ENCODE assay signal across 27 cellular contexts in genomic region chr20:22623211-22623610, GRCh38. TPM values are rescaled to one million over a fixed set of nuclear protein-coding genes. Genes with fewer than 3 reads are reported as not detected.
A peak's percentile ranks its signal among the peaks of the same experiment; 100 is the strongest.
DNase-seq lines count a peak whose midpoint lies in the region; ATAC-seq, FAIRE-seq and TF ChIP-seq lines count a peak whose summit lies in the region.
"Had no signal": no experiment of that assay in that cellular context is flagged by ENCODE, and none has a peak within 500 bp of the region (broad histone marks: within the 10 kb centered on the region; RNA-seq: fewer than 3 reads in every experiment).

No MANE protein-coding gene starts in this region.

- H3K36me3 ChIP-seq in H7 (replicated peaks; ENCODE audit: control insufficient read depth, insufficient read depth, low read length) (no peaks in the 10 kb centered on the region), PC-3 (ENCODE audit: low read depth, low read length) (no peaks in the 10 kb centered on the region), esophagus muscularis mucosa (no peaks in the 10 kb centered on the region), lower lobe of right lung (no peaks in the 10 kb centered on the region)
- H3K36me3 ChIP-seq: vagina had no signal

- H3F3A ChIP-seq in PC-3 (ENCODE audit: low read length, unreplicated experiment), result no peaks in the 10 kb centered on the region

- H3K4me2 ChIP-seq in A549, result no peak overlapping the region
- no peak overlapping the region for H3K4me2 ChIP-seq in PC-3 (ENCODE audit: low read length)
- H3K4me2 ChIP-seq: KMS-11 had no signal

- no peak for TF ChIP-seq RAD21 in A549 (conservative IDR thresholded peaks at IDR 0.05 in 1 of 2, IDR thresholded peaks at IDR 0.05 in 1 of 2)

- no peak overlapping the region for H2AFZ ChIP-seq in PC-3 (ENCODE audit: low read length)

- TF ChIP-seq CTCF in A549 (IDR thresholded peaks at IDR 0.05) (no peak), PC-3 (conservative IDR thresholded peaks at IDR 0.05; ENCODE audit: low read depth, low read length) (no peak), esophagus muscularis mucosa (IDR thresholded peaks at IDR 0.05) (no peak), lower lobe of right lung (IDR thresholded peaks at IDR 0.05) (no peak)

- H3K36me3 Mint-ChIP-seq in T-helper 2 cell treated with Interferon-gamma antibody and Interleukin-4, amounts not matched to agents 5 μg/mL and 100 μg/mL, for 36 hours (ENCODE audit: low read depth), result no peaks in the 10 kb centered on the region
- no peaks in the 10 kb centered on the region for H3K36me3 Mint-ChIP-seq in stimulated activated effector memory CD8-positive, alpha-beta T cell treated with anti-CD3 and anti-CD28 coated beads, Interleukin-12 subunit alpha, Interleukin-12 subunit beta, amount 100 ng/mL, for 72 hours
- H3K36me3 Mint-ChIP-seq: activated CD8-positive, alpha-beta memory T cell treated with anti-CD3 and anti-CD28 coated beads, Interleukin-2, amount 10 ng/mL, durations not matched to agents 7 days and 5 days had no signal

- no peak overlapping the region for H3K27ac Mint-ChIP-seq in T-helper 2 cell treated with Interferon-gamma antibody and Interleukin-4, amounts not matched to agents 5 μg/mL and 100 μg/mL, for 36 hours
- H3K27ac Mint-ChIP-seq in stimulated activated effector memory CD8-positive, alpha-beta T cell treated with anti-CD3 and anti-CD28 coated beads, Interleukin-12 subunit alpha, Interleukin-12 subunit beta, amount 100 ng/mL, for 72 hours, result no peak overlapping the region
- H3K27ac Mint-ChIP-seq: activated CD4-positive, alpha-beta T cell treated with anti-CD3 and anti-CD28 coated beads for 36 hours; activated CD8-positive, alpha-beta memory T cell treated with anti-CD3 and anti-CD28 coated beads, Interleukin-2, amount 10 ng/mL, durations not matched to agents 7 days and 5 days had no signal

- no peaks in the 10 kb centered on the region for H4K20me1 ChIP-seq in PC-3 (ENCODE audit: low read length)

- WGBS in A549 (ENCODE audit: missing lambda C conversion rate), result 69% methylated on average over 6 of the region's 6 CpGs
- WGBS in esophagus muscularis mucosa, result 79% methylated on average over 6 of the region's 6 CpGs

- POLR2A ChIA-PET in A549 (lab: Yijun Ruan, JAX), result no interaction called here
- POLR2A ChIA-PET in PC-3 (lab: Charles Lee; ENCODE audit: unreplicated experiment), result no interaction called here

- peak; percentile 97 for FAIRE-seq in A549 (lab: Jason Lieb, UNC)
- FAIRE-seq: D721Med had no signal

- H3K4me3 ChIP-seq in A549, result no peak overlapping the region
- no peak overlapping the region for H3K4me3 ChIP-seq in H7 (ENCODE audit: insufficient read depth, low read depth, low read length)
- H3K4me3 ChIP-seq in PC-3 (ENCODE audit: low read length), result no peak overlapping the region
- no peak overlapping the region for H3K4me3 ChIP-seq in esophagus muscularis mucosa
- no peak overlapping the region for H3K4me3 ChIP-seq in lower lobe of right lung
- H3K4me3 ChIP-seq: vagina had no signal

- H3K9ac ChIP-seq in PC-3 (ENCODE audit: low read length), result no peak overlapping the region
- H3K9ac ChIP-seq: KMS-11 had no signal

- H3K9me3 ChIP-seq in A549, result no peaks in the 10 kb centered on the region
- no peaks in the 10 kb centered on the region for H3K9me3 ChIP-seq in PC-3 (ENCODE audit: low read length)
- no peaks in the 10 kb centered on the region for H3K9me3 ChIP-seq in esophagus muscularis mucosa
- H3K9me3 ChIP-seq in lower lobe of right lung, result no peaks in the 10 kb centered on the region
- H3K9me3 ChIP-seq: vagina had no signal

- TF ChIP-seq POLR2A in A549 (IDR thresholded peaks at IDR 0.05; ENCODE audit: low read length) (no peak), esophagus muscularis mucosa (IDR thresholded peaks at IDR 0.05; ENCODE audit: low read depth) (no peak)

- TF ChIP-seq EP300 in A549 (IDR thresholded peaks at IDR 0.05), result no peak
- no peak for TF ChIP-seq EP300 in esophagus muscularis mucosa (IDR thresholded peaks at IDR 0.05)

- H3K4me1 Mint-ChIP-seq in T-helper 2 cell treated with Interferon-gamma antibody and Interleukin-4, amounts not matched to agents 5 μg/mL and 100 μg/mL, for 36 hours (ENCODE audit: low read depth), result no peaks in the 10 kb centered on the region
- H3K4me1 Mint-ChIP-seq in stimulated activated effector memory CD8-positive, alpha-beta T cell treated with anti-CD3 and anti-CD28 coated beads, Interleukin-12 subunit alpha, Interleukin-12 subunit beta, amount 100 ng/mL, for 72 hours, result no peaks in the 10 kb centered on the region
- H3K4me1 Mint-ChIP-seq: activated CD4-positive, alpha-beta T cell treated with anti-CD3 and anti-CD28 coated beads for 36 hours; activated CD8-positive, alpha-beta memory T cell treated with anti-CD3 and anti-CD28 coated beads, Interleukin-2, amount 10 ng/mL, durations not matched to agents 7 days and 5 days; central memory CD8-positive, alpha-beta T cell had no signal

- ATAC-seq in A549 (peak; percentile 69 to 83; a peak in 5 of 6 replicates), PC-3 (peak; percentile 50; the same call in 1 of the 2 replicates), lower lobe of right lung (no peak)
- ATAC-seq in stimulated activated effector memory CD8-positive, alpha-beta T cell treated with anti-CD3 and anti-CD28 coated beads, Interleukin-12 subunit alpha, Interleukin-12 subunit beta, amount 100 ng/mL, for 72 hours, result no peak
- ATAC-seq: activated CD4-positive, alpha-beta T cell treated with anti-CD3 and anti-CD28 coated beads for 36 hours; activated CD8-positive, alpha-beta memory T cell treated with anti-CD3 and anti-CD28 coated beads, Interleukin-2, amount 10 ng/mL, durations not matched to agents 7 days and 5 days; left lobe of liver; sciatic nerve had no signal

- H3K4me1 ChIP-seq in A549, result peaks cover 12% of the 10 kb centered on the region
- H3K4me1 ChIP-seq in PC-3 (ENCODE audit: insufficient read depth, low read length), result no peaks in the 10 kb centered on the region; the same call in 1 of the 2 replicates
- no peaks in the 10 kb centered on the region for H3K4me1 ChIP-seq in esophagus muscularis mucosa
- no peaks in the 10 kb centered on the region for H3K4me1 ChIP-seq in lower lobe of right lung
- H3K4me1 ChIP-seq: vagina had no signal

- no TSS peak for BruUV-seq in PC-3 (replicated peaks; lab: Mats Ljungman, UMichigan)

- no peaks in the 10 kb centered on the region for H3K79me2 ChIP-seq in PC-3 (ENCODE audit: low read length)

- H3K27me3 Mint-ChIP-seq in T-helper 2 cell treated with Interferon-gamma antibody and Interleukin-4, amounts not matched to agents 5 μg/mL and 100 μg/mL, for 36 hours (ENCODE audit: low read depth), result no peaks in the 10 kb centered on the region
- H3K27me3 Mint-ChIP-seq: activated CD8-positive, alpha-beta memory T cell treated with anti-CD3 and anti-CD28 coated beads, Interleukin-2, amount 10 ng/mL, durations not matched to agents 7 days and 5 days; central memory CD8-positive, alpha-beta T cell had no signal

- H3K27ac ChIP-seq in A549 (no peak overlapping the region), PC-3 (ENCODE audit: low read length) (no peak overlapping the region), esophagus muscularis mucosa (replicated peaks in 1 of 4) (no peak overlapping the region), lower lobe of right lung (no peak overlapping the region)
- H3K27ac ChIP-seq: HL-60, KMS-11, vagina had no signal

- H3K9me3 Mint-ChIP-seq in T-helper 2 cell treated with Interferon-gamma antibody and Interleukin-4, amounts not matched to agents 5 μg/mL and 100 μg/mL, for 36 hours, result peaks cover 2% of the 10 kb centered on the region
- no peaks in the 10 kb centered on the region for H3K9me3 Mint-ChIP-seq in stimulated activated effector memory CD8-positive, alpha-beta T cell treated with anti-CD3 and anti-CD28 coated beads, Interleukin-12 subunit alpha, Interleukin-12 subunit beta, amount 100 ng/mL, for 72 hours
- H3K9me3 Mint-ChIP-seq: central memory CD8-positive, alpha-beta T cell had no signal

- H3K9me2 ChIP-seq in PC-3 (replicated peaks; ENCODE audit: low read length), result no peaks in the 10 kb centered on the region

- CTCF ChIA-PET in A549 (lab: Yijun Ruan, JAX) (interaction anchor here (0.7 to 5.0 kb wide), 8 partner anchors 9 to 284 kb away, joined by 3 to 29 read pairs (median 4); no protein-coding TSS in a partner anchor), PC-3 (lab: Charles Lee) (interaction anchor here (0.6 kb wide), 1 partner anchor 170 kb away, joined by 3 read pairs; no protein-coding TSS in a partner anchor)

- H3K4me3 Mint-ChIP-seq in T-helper 2 cell treated with Interferon-gamma antibody and Interleukin-4, amounts not matched to agents 5 μg/mL and 100 μg/mL, for 36 hours, result no peak overlapping the region
- no peak overlapping the region for H3K4me3 Mint-ChIP-seq in stimulated activated effector memory CD8-positive, alpha-beta T cell treated with anti-CD3 and anti-CD28 coated beads, Interleukin-12 subunit alpha, Interleukin-12 subunit beta, amount 100 ng/mL, for 72 hours
- H3K4me3 Mint-ChIP-seq: activated CD4-positive, alpha-beta T cell treated with anti-CD3 and anti-CD28 coated beads for 36 hours; activated CD8-positive, alpha-beta memory T cell treated with anti-CD3 and anti-CD28 coated beads, Interleukin-2, amount 10 ng/mL, durations not matched to agents 7 days and 5 days; central memory CD8-positive, alpha-beta T cell had no signal

- DNase-seq in A549 (ENCODE audit: low read depth in 1 of 2, low spot score in 1 of 2), result peak in 1 of 2 experiments; percentile 52
- DNase-seq in H7, result peak; percentile 13
- DNase-seq in PC-3, result peak; percentile 50
- peak; percentile 85 for DNase-seq in esophagus muscularis mucosa (ENCODE audit: extremely low spot score)
- DNase-seq in MV-4-11 (lab: John Stamatoyannopoulos, UW), result no peak
- no peak for DNase-seq in T-helper 2 cell treated with Interferon-gamma antibody and Interleukin-4, amounts not matched to agents 5 μg/mL and 100 μg/mL, for 36 hours (ENCODE audit: low spot score)
- no peak for DNase-seq in stimulated activated effector memory CD8-positive, alpha-beta T cell treated with anti-CD3 and anti-CD28 coated beads, Interleukin-12 subunit alpha, Interleukin-12 subunit beta, amount 100 ng/mL, for 72 hours (ENCODE audit: low spot score in 2 of 2)
- DNase-seq in lower lobe of right lung, result no peak
- DNase-seq: activated CD4-positive, alpha-beta T cell treated with anti-CD3 and anti-CD28 coated beads for 36 hours; activated CD8-positive, alpha-beta memory T cell treated with anti-CD3 and anti-CD28 coated beads, Interleukin-2, amount 10 ng/mL, durations not matched to agents 7 days and 5 days; activated effector memory CD4-positive, alpha-beta T cell treated with anti-CD3 and anti-CD28 coated beads, Interleukin-2, amount 50 U/mL, for 16 hours; amygdala; effector CD8-positive, alpha-beta T cell; NCI-H1417; stimulated activated CD4-positive, alpha-beta T cell treated with anti-CD3 and anti-CD28 coated beads, Interleukin-1b, Interleukin-23, amount 100 ng/mL, for 48 hours; T1000 had no signal

- intact Hi-C loops in PC-3 (cut with micrococcal nuclease), result no loop called here
- intact Hi-C loops in esophagus muscularis mucosa (cut with DNase I), result no loop called here
- intact Hi-C loops in lower lobe of right lung (cut with DNase I), result no loop called here

- H3K27me3 ChIP-seq in H7 (ENCODE audit: control insufficient read depth, insufficient read depth, low read length), result peaks cover 4% of the 10 kb centered on the region; the same call in 1 of the 2 replicates
- peaks cover 21% of the 10 kb centered on the region; the same call in 1 of the 2 replicates for H3K27me3 ChIP-seq in PC-3 (ENCODE audit: low read length)
- peaks cover 0 to 32% (median 3%) of the 10 kb centered on the region in 4 donors for H3K27me3 ChIP-seq in esophagus muscularis mucosa
- peaks cover 7% of the 10 kb centered on the region for H3K27me3 ChIP-seq in lower lobe of right lung (ENCODE audit: low read depth)
- H3K27me3 ChIP-seq: vagina had no signal

RNA-seq across cellular contexts. Expression of gene FOXA2, which starts 38.8 kb away (rescaled TPM):
- 7.4 and 8.3 TPM in 2 replicates for polyA plus RNA-seq in A549 (2011; rRNA removed)
- polyA plus RNA-seq in A549 (2012; cell fraction: cytosol; rRNA removed), result 13.2 and 20.1 TPM in 2 replicates
- 24.6 and 38.1 TPM in 2 replicates for polyA plus RNA-seq in A549 (2012; cell fraction: nucleus; rRNA removed)
- polyA plus RNA-seq in A549 (2017; fragmentation: RNase III; extraction: RNeasy Plus Mini Kit Qiagen cat#74134 plus additional on column Dnase treatment), result 16.7 to 20.7 TPM (median 20.3 TPM) in 3 replicates
- polyA minus RNA-seq in A549 (2011; rRNA and poly(A)+ RNA removed), result 6.1 and 8.4 TPM in 2 replicates
- 6.4 and 19.3 TPM in 2 replicates for total RNA-seq in H7 (2014; rRNA removed; shearing (Covaris generic))
- total RNA-seq in PC-3 (2014; rRNA removed), result 14.4 and 15.2 TPM in 2 replicates
- not detected for total RNA-seq in esophagus muscularis mucosa
- 23.5 TPM for total RNA-seq in lower lobe of right lung
- total RNA-seq: activated CD4-positive, alpha-beta T cell treated with anti-CD3 and anti-CD28 coated beads for 36 hours; activated CD8-positive, alpha-beta memory T cell treated with anti-CD3 and anti-CD28 coated beads, Interleukin-2, amount 10 ng/mL, durations not matched to agents 7 days and 5 days; NCI-H460; OCI-LY7; osteocyte; sciatic nerve; SK-MEL-5; vagina had no signal

Comparison
In these comparisons a context has a peak if more than half of its experiments do, and no peak if none do; other contexts are left out.
1. ATAC-seq: peak in A549 (2 of 2) and PC-3 (single experiment); none in stimulated activated effector memory CD8-positive, alpha-beta T cell treated with anti-CD3 and anti-CD28 coated beads, Interleukin-12 subunit alpha, Interleukin-12 subunit beta, amount 100 ng/mL, for 72 hours (single experiment) and lower lobe of right lung (0 of 2).
2. DNase-seq: peak in H7 (single experiment), PC-3 (single experiment) and esophagus muscularis mucosa (single experiment); none in MV-4-11 (single experiment), T-helper 2 cell treated with Interferon-gamma antibody and Interleukin-4, amounts not matched to agents 5 μg/mL and 100 μg/mL, for 36 hours (single experiment), stimulated activated effector memory CD8-positive, alpha-beta T cell treated with anti-CD3 and anti-CD28 coated beads, Interleukin-12 subunit alpha, Interleukin-12 subunit beta, amount 100 ng/mL, for 72 hours (0 of 2) and lower lobe of right lung (single experiment).